Comparison of ENCODE assay signal across 8 cellular contexts in genomic region chr4:169756971-169757574, GRCh38. TPM values are rescaled to one million over a fixed set of nuclear protein-coding genes. Genes with fewer than 3 reads are reported as not detected.
A peak's percentile ranks its signal among the peaks of the same experiment; 100 is the strongest.
DNase-seq lines count a peak whose midpoint lies in the region; ATAC-seq and TF ChIP-seq lines count a peak whose summit lies in the region.

No MANE protein-coding gene starts in this region.

- peak overlapping the region; percentile 50 for H3K4me3 ChIP-seq in BJ (ENCODE audit: low read depth, low read length)
- peak overlapping the region; percentile 94 for H3K4me3 ChIP-seq in iPS-20b (ENCODE audit: low read length)
- peak overlapping the region; percentile 68 to 92 for H3K4me3 ChIP-seq in stomach smooth muscle (ENCODE audit: low read length in 2 of 2)

- H3K27ac ChIP-seq in iPS-20b (ENCODE audit: low read length) (peak overlapping the region; percentile 44), stomach smooth muscle (ENCODE audit: low read length) (peak overlapping the region; percentile 42)

- POLR2A ChIA-PET in BJ (lab: Charles Lee) = no interaction called here
- POLR2A ChIA-PET in activated naive CD8-positive, alpha-beta T cell treated with anti-CD3 and anti-CD28 coated beads, Interleukin-2, amount 10 ng/mL, durations not matched to agents 7 days and 5 days (lab: Charles Lee) = interaction anchor here (1.1 kb wide), 1 partner anchor 137 kb away, joined by 4 read pairs; the partner anchor contains the start of gene CLCN3

- H3K4me1 ChIP-seq in iPS-20b (ENCODE audit: insufficient read depth, low read length) (peaks cover 16% of the 10 kb centered on the region; the same call in 1 of the 2 replicates), stomach smooth muscle (ENCODE audit: control insufficient read depth, insufficient read depth, low read length) (peaks cover 8% of the 10 kb centered on the region)

- CTCF ChIA-PET in BJ (lab: Yijun Ruan, JAX) = no interaction called here

- H3K4me1 Mint-ChIP-seq in activated naive CD8-positive, alpha-beta T cell treated with anti-CD3 and anti-CD28 coated beads, Interleukin-2, amount 10 ng/mL, durations not matched to agents 7 days and 5 days = peaks cover 22% of the 10 kb centered on the region

- H3K27me3 ChIP-seq in BJ (ENCODE audit: control insufficient read depth, insufficient read depth, low read length) (no peaks in the 10 kb centered on the region; the same call in 1 of the 2 replicates), iPS-20b (ENCODE audit: insufficient read depth, low read length) (peaks cover 3% of the 10 kb centered on the region; the same call in 1 of the 2 replicates), stomach smooth muscle (ENCODE audit: control insufficient read depth in 1 of 2, insufficient read depth in 2 of 2, low read length in 2 of 2) (no peaks in the 10 kb centered on the region)

- DNase-seq in BJ (ENCODE audit: low read depth) = no peak
- no peak for DNase-seq in activated naive CD8-positive, alpha-beta T cell treated with anti-CD3 and anti-CD28 coated beads, Interleukin-2, amount 10 ng/mL, durations not matched to agents 7 days and 5 days
- DNase-seq in DMS79 treated with DMSO at 0.1 percent for 48 hours (lab: John Stamatoyannopoulos, UW) = no peak

- peaks cover 2% of the 10 kb centered on the region; the same call in 1 of the 2 replicates for H3K36me3 ChIP-seq in BJ (ENCODE audit: control insufficient read depth, insufficient read depth, low read length)
- H3K36me3 ChIP-seq in iPS-20b (ENCODE audit: insufficient read depth, low read depth, low read length) = peaks cover 7% of the 10 kb centered on the region
- peaks cover 3 to 4% of the 10 kb centered on the region in 2 donors for H3K36me3 ChIP-seq in stomach smooth muscle (ENCODE audit: control insufficient read depth in 2 of 2, insufficient read depth in 2 of 2, low read length in 2 of 2)

- peak overlapping the region; percentile 86 for H3K4me3 Mint-ChIP-seq in activated naive CD8-positive, alpha-beta T cell treated with anti-CD3 and anti-CD28 coated beads, Interleukin-2, amount 10 ng/mL, durations not matched to agents 7 days and 5 days

- ATAC-seq in GM19372 (IDR thresholded peaks at IDR 0.05; ENCODE audit: low read depth, unreplicated experiment) (peak; percentile 16), HG03520 (IDR thresholded peaks at IDR 0.05; ENCODE audit: unreplicated experiment) (peak; percentile 18), HG03457 (IDR thresholded peaks at IDR 0.05; ENCODE audit: unreplicated experiment) (no peak)
- no peak for ATAC-seq in activated naive CD8-positive, alpha-beta T cell treated with anti-CD3 and anti-CD28 coated beads, Interleukin-2, amount 10 ng/mL, durations not matched to agents 7 days and 5 days (ENCODE audit: low read depth)

- no peaks in the 10 kb centered on the region for H3K9me3 ChIP-seq in iPS-20b (ENCODE audit: insufficient read depth, low read depth, low read length)
- no peaks in the 10 kb centered on the region for H3K9me3 ChIP-seq in stomach smooth muscle (ENCODE audit: control insufficient read depth in 2 of 2, low read length in 2 of 2)

- H3K36me3 Mint-ChIP-seq in activated naive CD8-positive, alpha-beta T cell treated with anti-CD3 and anti-CD28 coated beads, Interleukin-2, amount 10 ng/mL, durations not matched to agents 7 days and 5 days = peaks cover 2% of the 10 kb centered on the region

- H3K27me3 Mint-ChIP-seq in activated naive CD8-positive, alpha-beta T cell treated with anti-CD3 and anti-CD28 coated beads, Interleukin-2, amount 10 ng/mL, durations not matched to agents 7 days and 5 days = peaks cover 13% of the 10 kb centered on the region

- TF ChIP-seq CTCF in BJ (IDR thresholded peaks at IDR 0.05; ENCODE audit: insufficient read depth, low read depth, low read length) = no peak

- peak overlapping the region; percentile 19 for H3K27ac Mint-ChIP-seq in activated naive CD8-positive, alpha-beta T cell treated with anti-CD3 and anti-CD28 coated beads, Interleukin-2, amount 10 ng/mL, durations not matched to agents 7 days and 5 days

- no peaks in the 10 kb centered on the region for H3K9me3 Mint-ChIP-seq in activated naive CD8-positive, alpha-beta T cell treated with anti-CD3 and anti-CD28 coated beads, Interleukin-2, amount 10 ng/mL, durations not matched to agents 7 days and 5 days

- H3K9ac ChIP-seq in iPS-20b (ENCODE audit: low read depth, low read length) (peak overlapping the region; percentile 92), stomach smooth muscle (ENCODE audit: low read length in 2 of 2) (peak overlapping the region; percentile 64 to 80)

RNA-seq across cellular contexts. Expression of gene HPF1, which starts 0.7 kb away (rescaled TPM):
- 6.4 and 20.1 TPM in 2 replicates for polyA plus RNA-seq in BJ (2011; rRNA removed)
- polyA minus RNA-seq in BJ (2011; rRNA and poly(A)+ RNA removed) = 2.3 and 3.7 TPM in 2 replicates
- 10 to 100 TPM; 15.6 to 16.5 TPM for total RNA-seq in activated naive CD8-positive, alpha-beta T cell treated with anti-CD3 and anti-CD28 coated beads, Interleukin-2, amount 10 ng/mL, durations not matched to agents 7 days and 5 days

Comparison
In these comparisons a context has a peak if more than half of its experiments do, and no peak if none do; other contexts are left out.
1. ATAC-seq: peak in GM19372 (single experiment) and HG03520 (single experiment); none in activated naive CD8-positive, alpha-beta T cell treated with anti-CD3 and anti-CD28 coated beads, Interleukin-2, amount 10 ng/mL, durations not matched to agents 7 days and 5 days (single experiment) and HG03457 (single experiment).
2. Peak in every context shown above with its lines, with median percentiles within 50 percentile points of each other: H3K4me3 ChIP-seq.